22 cellular contexts compared by ENCODE assay signal in genomic region chr10:83302623-83303022, GRCh38.
DNase-seq lines count a peak whose midpoint lies in the region; ATAC-seq, FAIRE-seq and TF ChIP-seq lines count a peak whose summit lies in the region.
"Had no signal": no experiment of that assay in that cellular context is flagged by ENCODE, and none has a peak within 500 bp of the region (broad histone marks: within the 10 kb centered on the region; RNA-seq: fewer than 3 reads in every experiment).

No MANE protein-coding gene starts in this region.

- H3K27me3 ChIP-seq in mammary epithelial cell (ENCODE audit: insufficient read depth, low read length) (no peaks in the 10 kb centered on the region), breast epithelium (no peaks in the 10 kb centered on the region), GM23248 (replicated peaks; ENCODE audit: insufficient read depth) (no peaks in the 10 kb centered on the region)
- H3K27me3 ChIP-seq: BLaER1 treated with 17β-estradiol and CSF1 and Interleukin-3, amounts not matched to agents 10 nM and 100 nM had no signal

- no peak overlapping the region for H3K9ac ChIP-seq in mammary epithelial cell (ENCODE audit: insufficient read depth, low read length)
- no peak overlapping the region for H3K9ac ChIP-seq in GM23248
- H3K9ac ChIP-seq: BLaER1 treated with 17β-estradiol and CSF1 and Interleukin-3, amounts not matched to agents 10 nM and 100 nM had no signal

- ATAC-seq in GM18520 (IDR thresholded peaks at IDR 0.05; ENCODE audit: unreplicated experiment) (no peak), HG02970 (IDR thresholded peaks at IDR 0.05; ENCODE audit: low FRiP score, unreplicated experiment) (no peak)
- ATAC-seq: CD8-positive, alpha-beta T cell had no signal

- in situ Hi-C loops in mammary epithelial cell (cut with MboI; ENCODE audit: low sequenced_read_pairs in 2 of 2) (no loop called here), GM23248 (cut with MboI) (no loop called here)

- H3K9me3 ChIP-seq in mammary epithelial cell (replicated peaks; ENCODE audit: insufficient read depth, low read length) (no peaks in the 10 kb centered on the region), breast epithelium (no peaks in the 10 kb centered on the region), GM23248 (ENCODE audit: low read depth) (no peaks in the 10 kb centered on the region)
- H3K9me3 ChIP-seq: BLaER1 treated with 17β-estradiol and CSF1 and Interleukin-3, amounts not matched to agents 10 nM and 100 nM; Caco-2 had no signal

- 100% methylated on average over 1 of the region's 1 CpG for WGBS in mammary epithelial cell (ENCODE audit: low coverage, missing lambda C conversion rate)
- 38 to 41% methylated on average over 1 of the region's 1 CpG for WGBS in GM23248 (ENCODE audit: low coverage in 1 of 2, low lambda C conversion rate in 2 of 2, missing lambda C conversion rate in 2 of 2), 2 experiments

- no peaks in the 10 kb centered on the region for H3F3A ChIP-seq in GM23248 (ENCODE audit: insufficient read depth)

- dilution Hi-C loops in mammary epithelial cell (cut with HindIII; ENCODE audit: low sequenced_read_pairs) = no loop called here

- H3K4me2 ChIP-seq in mammary epithelial cell (ENCODE audit: insufficient read depth, low read depth, low read length) (no peak overlapping the region), GM23248 (ENCODE audit: unreplicated experiment) (no peak overlapping the region)
- H3K4me2 ChIP-seq: BLaER1 treated with 17β-estradiol and CSF1 and Interleukin-3, amounts not matched to agents 10 nM and 100 nM had no signal

- CTCF ChIA-PET in mammary epithelial cell (lab: Charles Lee; ENCODE audit: low non-redundant PET) = no interaction called here

- FAIRE-seq in A204.1 (lab: Jason Lieb, UNC) = peak; percentile 82
- peak; percentile 17 for FAIRE-seq in GM12892 (lab: Jason Lieb, UNC)
- peak; percentile 44 for FAIRE-seq in frontal cortex (lab: Jason Lieb, UNC)
- FAIRE-seq: D721Med, GM12891, GM18507, GM19239 had no signal

- H3K9me2 ChIP-seq in GM23248 (ENCODE audit: insufficient read depth) = no peaks in the 10 kb centered on the region

- H3K4me1 ChIP-seq in mammary epithelial cell (ENCODE audit: insufficient read depth, low read length) = peaks cover 10% of the 10 kb centered on the region
- no peaks in the 10 kb centered on the region for H3K4me1 ChIP-seq in breast epithelium
- no peaks in the 10 kb centered on the region for H3K4me1 ChIP-seq in GM23248 (ENCODE audit: insufficient read depth)
- H3K4me1 ChIP-seq: BLaER1 treated with 17β-estradiol and CSF1 and Interleukin-3, amounts not matched to agents 10 nM and 100 nM; Caco-2 had no signal

- no TSS peak for BruUV-seq in mammary epithelial cell (replicated peaks; lab: Mats Ljungman, UMichigan)

- H2AFZ ChIP-seq in mammary epithelial cell (ENCODE audit: low read depth, low read length) = peak overlapping the region; percentile 51
- no peak overlapping the region for H2AFZ ChIP-seq in GM23248

- intact Hi-C loops in mammary epithelial cell (cut with micrococcal nuclease) (no loop called here), breast epithelium (cut with DNase I; ENCODE audit: low total_unique reads) (no loop called here)

- H3K79me2 ChIP-seq in mammary epithelial cell (ENCODE audit: insufficient read depth, low read length) (no peaks in the 10 kb centered on the region), GM23248 (ENCODE audit: insufficient read depth) (no peaks in the 10 kb centered on the region)

- TF ChIP-seq POLR2A in breast epithelium (IDR thresholded peaks at IDR 0.05) = no peak
- TF ChIP-seq POLR2A in GM12892 (IDR thresholded peaks at IDR 0.05; ENCODE audit: low read depth, low read length) = no peak

- H4K20me1 ChIP-seq in mammary epithelial cell (ENCODE audit: insufficient read depth, low read length) (no peaks in the 10 kb centered on the region), GM23248 (ENCODE audit: insufficient read depth) (no peaks in the 10 kb centered on the region)
- H4K20me1 ChIP-seq: BLaER1 treated with 17β-estradiol and CSF1 and Interleukin-3, amounts not matched to agents 10 nM and 100 nM had no signal

- DNase-seq in mammary epithelial cell (no peak), breast epithelium (ENCODE audit: low spot score in 2 of 2) (no peak), GM12892 (ENCODE audit: insufficient read length) (no peak), frontal cortex (ENCODE audit: low spot score in 2 of 2) (no peak), GM23248 (no peak)
- DNase-seq: AML-193; Caco-2; Calu3; CD4-positive, alpha-beta T cell; CD8-positive, alpha-beta T cell; DMS79 treated with DMSO at 0.1 percent for 48 hours; GF-D8 had no signal

- H3K27ac ChIP-seq in mammary epithelial cell (ENCODE audit: insufficient read depth, low read depth, low read length) (no peak overlapping the region), breast epithelium (no peak overlapping the region), GM23248 (no peak overlapping the region)
- H3K27ac ChIP-seq: 22Rv1; BLaER1 treated with 17β-estradiol and CSF1 and Interleukin-3, amounts not matched to agents 10 nM and 100 nM; C4-2B had no signal

- TF ChIP-seq CTCF in mammary epithelial cell (conservative IDR thresholded peaks at IDR 0.05 in 1 of 2, IDR thresholded peaks at IDR 0.05 in 1 of 2; ENCODE audit: extremely low read depth in 1 of 2, insufficient read depth in 1 of 2, low read depth in 1 of 2, low read length in 2 of 2) (no peak), breast epithelium (IDR thresholded peaks at IDR 0.05) (no peak)

- no peaks in the 10 kb centered on the region for H3K36me3 ChIP-seq in mammary epithelial cell (ENCODE audit: insufficient read depth, low read length)
- no peaks in the 10 kb centered on the region for H3K36me3 ChIP-seq in breast epithelium
- H3K36me3 ChIP-seq in GM23248 (ENCODE audit: low read depth) = no peaks in the 10 kb centered on the region
- H3K36me3 ChIP-seq: BLaER1 treated with 17β-estradiol and CSF1 and Interleukin-3, amounts not matched to agents 10 nM and 100 nM had no signal

- H3K4me3 ChIP-seq in mammary epithelial cell (replicated peaks in 1 of 3; ENCODE audit: insufficient read depth in 1 of 3, low read depth in 2 of 3, low read length in 3 of 3) (no peak overlapping the region), breast epithelium (no peak overlapping the region), GM23248 (no peak overlapping the region)
- H3K4me3 ChIP-seq: BLaER1 treated with 17β-estradiol and CSF1 and Interleukin-3, amounts not matched to agents 10 nM and 100 nM had no signal
